In the genomic region with DNA sequence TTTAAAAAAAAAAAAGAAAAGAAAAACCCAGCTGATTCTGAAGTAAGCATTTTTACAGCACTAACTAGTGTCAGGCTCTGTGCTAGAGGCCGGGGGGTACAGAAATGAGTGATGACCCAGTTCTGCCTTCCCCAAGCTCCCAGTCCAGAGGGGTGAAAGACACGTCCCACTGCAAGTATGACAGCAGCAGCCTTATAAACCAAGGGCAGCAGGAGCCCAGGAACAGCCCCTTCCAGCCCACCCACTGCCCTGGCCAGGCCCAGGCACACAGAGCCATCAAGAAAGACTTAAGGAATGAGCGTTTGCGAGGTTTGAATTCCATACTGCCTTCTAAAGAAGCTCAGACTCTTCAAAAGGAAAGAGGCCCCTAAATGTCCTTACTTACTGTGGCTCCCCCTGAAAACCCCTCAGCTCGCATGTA, we compare ENCODE assay signal across 1 cellular context.
TF ChIP-seq lines count a peak whose summit lies in the region.

No MANE protein-coding gene starts in this region.

TF ChIP-seq in GM12878, 131 proteins besides CTCF, POLR2A, EP300 and RAD21:
- TF ChIP-seq KAT2A (conservative IDR thresholded peaks at IDR 0.05; ENCODE audit: control insufficient read depth, low read depth, low read length) (no peak), GATAD2B (conservative IDR thresholded peaks at IDR 0.05; ENCODE audit: low read depth) (no peak), CHD4 (IDR thresholded peaks at IDR 0.05) (no peak)
